Comparison of ENCODE assay signal across 1 cellular context in the genomic region with DNA sequence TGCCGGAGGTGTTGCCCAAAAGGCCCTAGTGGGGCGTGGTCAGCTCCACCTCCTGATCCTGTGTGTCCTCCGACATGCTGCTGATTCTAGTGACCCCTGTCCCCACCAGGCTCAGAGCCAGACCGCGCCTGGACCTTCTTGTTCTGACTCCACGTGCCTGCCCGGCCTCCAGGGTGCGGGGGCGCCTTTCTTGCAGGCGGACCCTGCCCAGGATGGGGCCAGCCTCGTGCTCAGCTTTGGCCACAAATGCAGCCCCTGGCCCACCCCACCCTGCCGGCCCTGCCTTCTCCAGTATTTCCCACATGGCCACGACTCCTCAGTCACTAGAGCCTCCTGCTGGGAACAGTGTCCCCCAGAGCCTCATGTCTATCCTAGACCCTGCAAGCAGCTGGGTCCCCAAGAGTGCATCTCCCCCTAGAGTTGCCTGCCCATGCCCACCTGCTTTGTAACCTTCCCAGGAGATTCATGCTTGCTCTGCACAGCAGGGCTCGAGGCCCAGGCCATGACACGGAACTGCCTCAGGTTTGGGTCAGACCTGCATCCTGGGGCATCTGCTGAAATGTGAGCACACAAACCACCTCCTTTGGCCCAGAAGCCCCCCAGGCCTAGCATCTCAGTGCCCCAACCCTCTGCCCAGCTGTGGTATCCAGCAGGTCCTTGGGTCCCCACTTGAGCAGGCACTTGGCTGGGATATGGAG.
TF ChIP-seq lines count a peak whose summit lies in the region.

No MANE protein-coding gene starts in this region.

TF ChIP-seq in GM23338, 12 proteins besides CTCF, POLR2A, EP300 and RAD21 (continued from another document):
- TF ChIP-seq, protein P1, sequence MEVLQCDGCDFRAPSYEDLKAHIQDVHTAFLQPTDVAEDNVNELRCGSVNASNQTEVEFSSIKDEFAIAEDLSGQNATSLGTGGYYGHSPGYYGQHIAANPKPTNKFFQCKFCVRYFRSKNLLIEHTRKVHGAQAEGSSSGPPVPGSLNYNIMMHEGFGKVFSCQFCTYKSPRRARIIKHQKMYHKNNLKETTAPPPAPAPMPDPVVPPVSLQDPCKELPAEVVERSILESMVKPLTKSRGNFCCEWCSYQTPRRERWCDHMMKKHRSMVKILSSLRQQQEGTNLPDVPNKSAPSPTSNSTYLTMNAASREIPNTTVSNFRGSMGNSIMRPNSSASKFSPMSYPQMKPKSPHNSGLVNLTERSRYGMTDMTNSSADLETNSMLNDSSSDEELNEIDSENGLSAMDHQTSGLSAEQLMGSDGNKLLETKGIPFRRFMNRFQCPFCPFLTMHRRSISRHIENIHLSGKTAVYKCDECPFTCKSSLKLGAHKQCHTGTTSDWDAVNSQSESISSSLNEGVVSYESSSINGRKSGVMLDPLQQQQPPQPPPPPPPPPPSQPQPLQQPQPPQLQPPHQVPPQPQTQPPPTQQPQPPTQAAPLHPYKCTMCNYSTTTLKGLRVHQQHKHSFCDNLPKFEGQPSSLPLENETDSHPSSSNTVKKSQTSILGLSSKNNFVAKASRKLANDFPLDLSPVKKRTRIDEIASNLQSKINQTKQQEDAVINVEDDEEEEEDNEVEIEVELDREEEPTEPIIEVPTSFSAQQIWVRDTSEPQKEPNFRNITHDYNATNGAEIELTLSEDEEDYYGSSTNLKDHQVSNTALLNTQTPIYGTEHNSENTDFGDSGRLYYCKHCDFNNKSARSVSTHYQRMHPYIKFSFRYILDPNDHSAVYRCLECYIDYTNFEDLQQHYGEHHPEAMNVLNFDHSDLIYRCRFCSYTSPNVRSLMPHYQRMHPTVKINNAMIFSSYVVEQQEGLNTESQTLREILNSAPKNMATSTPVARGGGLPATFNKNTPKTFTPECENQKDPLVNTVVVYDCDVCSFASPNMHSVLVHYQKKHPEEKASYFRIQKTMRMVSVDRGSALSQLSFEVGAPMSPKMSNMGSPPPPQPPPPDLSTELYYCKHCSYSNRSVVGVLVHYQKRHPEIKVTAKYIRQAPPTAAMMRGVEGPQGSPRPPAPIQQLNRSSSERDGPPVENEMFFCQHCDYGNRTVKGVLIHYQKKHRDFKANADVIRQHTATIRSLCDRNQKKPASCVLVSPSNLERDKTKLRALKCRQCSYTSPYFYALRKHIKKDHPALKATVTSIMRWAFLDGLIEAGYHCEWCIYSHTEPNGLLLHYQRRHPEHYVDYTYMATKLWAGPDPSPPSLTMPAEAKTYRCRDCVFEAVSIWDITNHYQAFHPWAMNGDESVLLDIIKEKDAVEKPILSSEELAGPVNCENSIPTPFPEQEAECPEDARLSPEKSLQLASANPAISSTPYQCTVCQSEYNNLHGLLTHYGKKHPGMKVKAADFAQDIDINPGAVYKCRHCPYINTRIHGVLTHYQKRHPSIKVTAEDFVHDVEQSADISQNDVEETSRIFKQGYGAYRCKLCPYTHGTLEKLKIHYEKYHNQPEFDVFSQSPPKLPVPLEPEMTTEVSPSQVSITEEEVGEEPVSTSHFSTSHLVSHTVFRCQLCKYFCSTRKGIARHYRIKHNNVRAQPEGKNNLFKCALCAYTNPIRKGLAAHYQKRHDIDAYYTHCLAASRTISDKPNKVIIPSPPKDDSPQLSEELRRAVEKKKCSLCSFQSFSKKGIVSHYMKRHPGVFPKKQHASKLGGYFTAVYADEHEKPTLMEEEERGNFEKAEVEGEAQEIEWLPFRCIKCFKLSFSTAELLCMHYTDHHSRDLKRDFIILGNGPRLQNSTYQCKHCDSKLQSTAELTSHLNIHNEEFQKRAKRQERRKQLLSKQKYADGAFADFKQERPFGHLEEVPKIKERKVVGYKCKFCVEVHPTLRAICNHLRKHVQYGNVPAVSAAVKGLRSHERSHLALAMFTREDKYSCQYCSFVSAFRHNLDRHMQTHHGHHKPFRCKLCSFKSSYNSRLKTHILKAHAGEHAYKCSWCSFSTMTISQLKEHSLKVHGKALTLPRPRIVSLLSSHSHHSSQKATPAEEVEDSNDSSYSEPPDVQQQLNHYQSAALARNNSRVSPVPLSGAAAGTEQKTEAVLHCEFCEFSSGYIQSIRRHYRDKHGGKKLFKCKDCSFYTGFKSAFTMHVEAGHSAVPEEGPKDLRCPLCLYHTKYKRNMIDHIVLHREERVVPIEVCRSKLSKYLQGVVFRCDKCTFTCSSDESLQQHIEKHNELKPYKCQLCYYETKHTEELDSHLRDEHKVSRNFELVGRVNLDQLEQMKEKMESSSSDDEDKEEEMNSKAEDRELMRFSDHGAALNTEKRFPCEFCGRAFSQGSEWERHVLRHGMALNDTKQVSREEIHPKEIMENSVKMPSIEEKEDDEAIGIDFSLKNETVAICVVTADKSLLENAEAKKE (CRISPR knock-in tag; IDR thresholded peaks at IDR 0.05): no peak
- no peak for TF ChIP-seq NANOG (IDR thresholded peaks at IDR 0.05; ENCODE audit: borderline replicate concordance)
- no peak for TF ChIP-seq EZH2 (IDR thresholded peaks at IDR 0.05; ENCODE audit: low read depth, unreplicated experiment)
- no peak for TF ChIP-seq STAT1 (IDR thresholded peaks at IDR 0.05; ENCODE audit: unreplicated experiment)
